Comparison of ENCODE assay signal across 1 cellular context in the genomic region with DNA sequence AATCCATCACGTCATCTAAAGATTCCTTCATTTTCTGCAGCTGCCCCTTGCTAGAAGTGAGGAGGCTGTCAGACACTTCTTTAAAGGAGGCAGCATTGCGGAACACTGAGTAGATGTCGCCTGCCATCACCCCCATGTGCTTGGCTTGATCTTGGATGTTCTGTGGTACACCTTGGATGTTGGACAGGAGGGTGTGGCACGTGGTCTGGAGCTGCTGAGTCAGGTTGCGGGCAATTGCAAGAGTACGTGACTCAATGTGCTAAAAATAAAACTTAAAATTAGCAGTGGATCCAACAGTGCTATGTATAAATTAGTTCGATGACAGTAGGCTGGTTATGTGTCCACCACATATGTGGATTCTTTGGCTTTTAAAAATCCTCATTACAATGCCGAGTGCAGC.
TF ChIP-seq lines count a peak whose summit lies in the region.

No MANE protein-coding gene starts in this region.

TF ChIP-seq in HepG2, 621 proteins besides CTCF, POLR2A, EP300 and RAD21 (continued from another document):
- TF ChIP-seq, protein P1, sequence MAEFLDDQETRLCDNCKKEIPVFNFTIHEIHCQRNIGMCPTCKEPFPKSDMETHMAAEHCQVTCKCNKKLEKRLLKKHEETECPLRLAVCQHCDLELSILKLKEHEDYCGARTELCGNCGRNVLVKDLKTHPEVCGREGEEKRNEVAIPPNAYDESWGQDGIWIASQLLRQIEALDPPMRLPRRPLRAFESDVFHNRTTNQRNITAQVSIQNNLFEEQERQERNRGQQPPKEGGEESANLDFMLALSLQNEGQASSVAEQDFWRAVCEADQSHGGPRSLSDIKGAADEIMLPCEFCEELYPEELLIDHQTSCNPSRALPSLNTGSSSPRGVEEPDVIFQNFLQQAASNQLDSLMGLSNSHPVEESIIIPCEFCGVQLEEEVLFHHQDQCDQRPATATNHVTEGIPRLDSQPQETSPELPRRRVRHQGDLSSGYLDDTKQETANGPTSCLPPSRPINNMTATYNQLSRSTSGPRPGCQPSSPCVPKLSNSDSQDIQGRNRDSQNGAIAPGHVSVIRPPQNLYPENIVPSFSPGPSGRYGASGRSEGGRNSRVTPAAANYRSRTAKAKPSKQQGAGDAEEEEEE (CRISPR knock-in tag; IDR thresholded peaks at IDR 0.05; ENCODE audit: borderline replicate concordance): no peak
- peak; percentile 63 for TF ChIP-seq RBM22 (optimal IDR thresholded peaks at IDR 0.05; ENCODE audit: low read length)
TF ChIP-seq in HepG2: peak in this region for 6.
